In the genomic region with DNA sequence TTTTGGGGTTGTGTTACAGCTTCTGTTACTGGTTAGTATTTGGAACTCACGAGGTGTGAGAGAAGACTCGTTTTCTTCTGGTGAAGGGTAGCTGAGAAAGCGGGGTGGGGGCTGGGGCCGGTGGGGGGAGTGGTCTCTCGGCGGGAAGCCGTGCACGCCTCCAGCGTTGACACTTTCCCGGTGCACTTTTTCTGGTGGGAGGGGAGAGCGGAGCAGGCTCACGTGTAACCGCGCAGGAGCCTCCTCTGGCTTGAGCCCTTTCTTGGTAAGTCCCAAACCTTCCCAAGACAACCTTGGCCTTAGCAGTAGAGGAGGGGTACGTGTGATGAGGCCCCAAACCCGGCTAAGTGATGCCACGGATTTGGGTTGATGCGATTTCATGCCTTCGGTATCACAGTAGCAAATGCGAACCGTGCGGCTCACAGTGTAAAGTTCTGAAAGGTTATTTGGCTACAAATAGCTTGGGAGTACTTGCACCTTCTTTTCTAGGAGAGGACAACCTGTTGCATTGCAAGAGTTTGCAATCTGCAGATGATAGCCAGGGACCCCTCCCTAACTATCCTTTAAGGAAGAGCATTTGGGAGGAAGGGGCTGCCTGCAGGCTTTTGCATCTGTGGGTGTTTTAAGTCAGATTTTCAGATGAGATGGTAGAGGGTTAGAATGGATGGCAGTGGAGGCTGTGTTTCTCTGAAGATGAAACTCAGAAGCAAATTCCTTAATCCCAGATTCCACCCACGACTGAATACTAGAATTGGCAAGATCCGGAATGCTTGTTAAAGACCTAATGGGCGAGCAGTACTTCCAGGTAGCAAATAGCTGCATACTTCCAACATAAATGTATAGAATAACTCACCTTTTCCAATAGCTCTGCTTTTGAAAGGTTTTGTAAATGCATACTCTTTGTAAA, we compare ENCODE assay signal across 1 cellular context.
TF ChIP-seq lines count a peak whose summit lies in the region.

No MANE protein-coding gene starts in this region.

TF ChIP-seq in HCT116, 20 proteins besides CTCF, POLR2A, EP300 and RAD21 (continued from another document):
- TF ChIP-seq ELF1 (IDR thresholded peaks at IDR 0.05; ENCODE audit: borderline replicate concordance, low read depth) = no peak
- no peak for TF ChIP-seq SIN3A (IDR thresholded peaks at IDR 0.05; ENCODE audit: low read depth)
- TF ChIP-seq EZH2 (IDR thresholded peaks at IDR 0.05) = no peak
- TF ChIP-seq, protein P1, sequence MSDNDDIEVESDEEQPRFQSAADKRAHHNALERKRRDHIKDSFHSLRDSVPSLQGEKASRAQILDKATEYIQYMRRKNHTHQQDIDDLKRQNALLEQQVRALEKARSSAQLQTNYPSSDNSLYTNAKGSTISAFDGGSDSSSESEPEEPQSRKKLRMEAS (IDR thresholded peaks at IDR 0.05) = no peak
- no peak for TF ChIP-seq CBX3 (IDR thresholded peaks at IDR 0.05; ENCODE audit: low read depth)
- no peak for TF ChIP-seq YY1 (IDR thresholded peaks at IDR 0.05; ENCODE audit: extremely low read depth, insufficient replicate concordance, low read depth, low read length)
- no peak for TF ChIP-seq TCF7L2 (IDR thresholded peaks at IDR 0.05; ENCODE audit: borderline replicate concordance, extremely low read depth, insufficient read depth, insufficient read length)
TF ChIP-seq in HCT116: peak in this region for 0.
